ENCODE assay signal across 1 cellular context in genomic region chr3:67620869-67621268, GRCh38.
TF ChIP-seq lines count a peak whose summit lies in the region.

No MANE protein-coding gene starts in this region.

TF ChIP-seq in K562, 482 proteins besides CTCF, POLR2A, EP300 and RAD21 (continued from another document):
- TF ChIP-seq ZBTB40 (IDR thresholded peaks at IDR 0.05) (0 out of 2 replicates have a peak, but pooled peaks have one; percentile 24), ZBTB40 (CRISPR knock-in tag; IDR thresholded peaks at IDR 0.05) (no peak)
